ENCODE assay signal across 18 cellular contexts in genomic region chr2:219126555-219126954, GRCh38. TPM values are rescaled to one million over a fixed set of nuclear protein-coding genes. Genes with fewer than 3 reads are reported as not detected.
DNase-seq lines count a peak whose midpoint lies in the region; ATAC-seq and TF ChIP-seq lines count a peak whose summit lies in the region.
"Had no signal": no experiment of that assay in that cellular context is flagged by ENCODE, and none has a peak within 500 bp of the region (broad histone marks: within the 10 kb centered on the region; RNA-seq: fewer than 3 reads in every experiment).

No MANE protein-coding gene starts in this region.

- H3K9me3 ChIP-seq in colonic mucosa: no peaks in the 10 kb centered on the region
- no peaks in the 10 kb centered on the region for H3K9me3 ChIP-seq in lower lobe of right lung
- H3K9me3 ChIP-seq: BLaER1 had no signal

- peaks cover 11% of the 10 kb centered on the region for H3K4me1 ChIP-seq in colonic mucosa
- H3K4me1 ChIP-seq in lower lobe of right lung: peaks cover 55% of the 10 kb centered on the region
- H3K4me1 ChIP-seq: BLaER1 had no signal

- ATAC-seq in lower lobe of right lung (peak in 1 of 2 donors; percentile 44), HG03442 (IDR thresholded peaks at IDR 0.05; ENCODE audit: unreplicated experiment) (no peak)
- ATAC-seq: GM23338, SK-N-SH treated with all-trans-retinoic acid at 6 μM for 48 hours had no signal

- no peaks in the 10 kb centered on the region for H3K27me3 ChIP-seq in colonic mucosa
- no peaks in the 10 kb centered on the region for H3K27me3 ChIP-seq in lower lobe of right lung (ENCODE audit: low read depth)
- H3K27me3 ChIP-seq: BLaER1 had no signal

- intact Hi-C loops in colonic mucosa (cut with DNase I): no loop called here
- intact Hi-C loops in lower lobe of right lung (cut with DNase I): no loop called here

- peak; percentile 62 for DNase-seq in HuH-7.5 (ENCODE audit: low spot score)
- peak; percentile 71 for DNase-seq in colonic mucosa
- no peak for DNase-seq in lower lobe of right lung
- no peak for DNase-seq in HUDEP-2 (lab: John Stamatoyannopoulos, UW; ENCODE audit: unreplicated experiment in 76 of 76)
- DNase-seq in foreskin fibroblast: no peak
- DNase-seq in T-helper 1 cell: no peak
- DNase-seq: activated CD4-positive, alpha-beta T cell treated with anti-CD3 and anti-CD28 coated beads, Interleukin-2, amount 10 ng/mL, durations not matched to agents 24 days and 14 days; activated naive CD4-positive, alpha-beta T cell; aorta; KBM-7; mesenchymal stem cell; NCI-H2227 treated with DMSO at 0.1 percent for 48 hours; stimulated activated CD4-positive, alpha-beta T cell treated with anti-CD3 and anti-CD28 coated beads, Interleukin-12 subunit alpha, Interleukin-12 subunit beta, amount 100 ng/mL, for 4 hours had no signal

- TF ChIP-seq CTCF in C4-2B (conservative IDR thresholded peaks at IDR 0.05): no peak
- no peak for TF ChIP-seq CTCF in colonic mucosa (IDR thresholded peaks at IDR 0.05)
- TF ChIP-seq CTCF in lower lobe of right lung (IDR thresholded peaks at IDR 0.05): no peak
- TF ChIP-seq CTCF in foreskin fibroblast (IDR thresholded peaks at IDR 0.05; ENCODE audit: low read depth, low read length): no peak

- peak overlapping the region; percentile 86; the same call in 1 of the 2 replicates for H3K27ac ChIP-seq in C4-2B
- H3K27ac ChIP-seq in colonic mucosa: peak overlapping the region; percentile 81
- H3K27ac ChIP-seq in lower lobe of right lung: peak overlapping the region; percentile 12
- H3K27ac ChIP-seq: BLaER1 had no signal

- H3K36me3 ChIP-seq in colonic mucosa: no peaks in the 10 kb centered on the region
- no peaks in the 10 kb centered on the region for H3K36me3 ChIP-seq in lower lobe of right lung

- H3K4me3 ChIP-seq in colonic mucosa: no peak overlapping the region
- H3K4me3 ChIP-seq in lower lobe of right lung: no peak overlapping the region
- H3K4me3 ChIP-seq in foreskin fibroblast (ENCODE audit: low read depth in 1 of 2, low read length in 2 of 2): no peak overlapping the region
- H3K4me3 ChIP-seq: BLaER1, GM23338 had no signal

- peak overlapping the region in 1 of 2 donors; percentile 41 for H3K9ac ChIP-seq in colonic mucosa (ENCODE audit: low read depth in 2 of 2, low read length in 2 of 2)
- H3K9ac ChIP-seq: BLaER1 had no signal

RNA-seq across cellular contexts. Expression of gene NHEJ1, which starts 34.1 kb away (rescaled TPM):
- 10 to 100 TPM; 30.7 to 51.1 TPM for total RNA-seq in colonic mucosa
- total RNA-seq in lower lobe of right lung: 13.0 TPM

RNA-seq across cellular contexts. Expression of gene SLC23A3, which starts 43.3 kb away (rescaled TPM):
- total RNA-seq in colonic mucosa (10 to 100 TPM in 1 of 2 donors, 1 to 10 TPM in 1; 4.7 to 13.8 TPM), lower lobe of right lung (3.4 TPM)

RNA-seq across cellular contexts. Expression of gene CNPPD1, which starts 50.2 kb away (rescaled TPM):
- total RNA-seq in colonic mucosa: 10 to 100 TPM; 80.7 to 98.2 TPM
- 67.7 TPM for total RNA-seq in lower lobe of right lung

RNA-seq across cellular contexts. Expression of gene RETREG2, which starts 51.5 kb away (rescaled TPM):
- 100 to 1,000 TPM in 1 of 2 donors, 10 to 100 TPM in 1; 94.4 to 116 TPM for total RNA-seq in colonic mucosa
- total RNA-seq in lower lobe of right lung: 82.3 TPM

Comparison
In these comparisons a context has a peak if more than half of its experiments do, and no peak if none do; other contexts are left out.
1. H3K27ac ChIP-seq: peak in every context shown above with its lines; median percentile 86 in C4-2B; 81 in colonic mucosa; 12 in lower lobe of right lung.
2. DNase-seq: peak in HuH-7.5 (single experiment) and colonic mucosa (single experiment); none in lower lobe of right lung (single experiment), HUDEP-2 (0 of 76), foreskin fibroblast (0 of 2) and T-helper 1 cell (0 of 5).